10 cellular contexts compared by ENCODE assay signal in genomic region chr2:195562624-195563566, GRCh38.
DNase-seq lines count a peak whose midpoint lies in the region; ATAC-seq and TF ChIP-seq lines count a peak whose summit lies in the region.
"Had no signal": no experiment of that assay in that cellular context is flagged by ENCODE, and none has a peak within 500 bp of the region (broad histone marks: within the 10 kb centered on the region; RNA-seq: fewer than 3 reads in every experiment).

No MANE protein-coding gene starts in this region.

- H3K4me3 ChIP-seq in PC-3 (ENCODE audit: low read length): no peak overlapping the region
- H3K4me3 ChIP-seq in stomach: peak overlapping the region in 2 of 4 donors; percentile 0 to 9
- H3K4me3 ChIP-seq in right lobe of liver: no peak overlapping the region

- CTCF ChIA-PET in activated CD8-positive, alpha-beta memory T cell treated with anti-CD3 and anti-CD28 coated beads, Interleukin-2, amount 10 ng/mL, durations not matched to agents 7 days and 5 days (lab: Charles Lee): interaction anchor here (0.8 to 5.6 kb wide), 7 partner anchors 16 to 97 kb away, joined by 3 to 59 read pairs (median 11); partner anchors contain the start of gene SLC39A10
- CTCF ChIA-PET in PC-3 (lab: Charles Lee): no interaction called here

- H3K9me3 Mint-ChIP-seq in activated CD8-positive, alpha-beta memory T cell treated with anti-CD3 and anti-CD28 coated beads, Interleukin-2, amount 10 ng/mL, durations not matched to agents 7 days and 5 days (ENCODE audit: low read depth): no peaks in the 10 kb centered on the region

- peak; percentile 11 for ATAC-seq in activated CD8-positive, alpha-beta memory T cell treated with anti-CD3 and anti-CD28 coated beads, Interleukin-2, amount 10 ng/mL, durations not matched to agents 7 days and 5 days
- peak; percentile 10 for ATAC-seq in PC-3
- ATAC-seq in right lobe of liver: no peak
- no peak for ATAC-seq in GM18519 (IDR thresholded peaks at IDR 0.05; ENCODE audit: low FRiP score, unreplicated experiment)

- H3K27me3 ChIP-seq in PC-3 (ENCODE audit: low read length) (no peaks in the 10 kb centered on the region), stomach (no peaks in the 10 kb centered on the region), right lobe of liver (no peaks in the 10 kb centered on the region)

- 32 to 69% (median 38%) methylated on average over 12 to 20 of the region's 26 CpGs for WGBS in stomach, 5 donors
- 44% methylated on average over 17 of the region's 26 CpGs for WGBS in right lobe of liver (ENCODE audit: insufficient coverage, low coverage, low lambda C conversion rate, missing lambda C conversion rate)

- H3K4me3 Mint-ChIP-seq in activated CD8-positive, alpha-beta memory T cell treated with anti-CD3 and anti-CD28 coated beads, Interleukin-2, amount 10 ng/mL, durations not matched to agents 7 days and 5 days: peak overlapping the region; percentile 63

- H3F3A ChIP-seq in PC-3 (ENCODE audit: low read length, unreplicated experiment): peaks cover 3% of the 10 kb centered on the region

- H3K36me3 ChIP-seq in PC-3 (ENCODE audit: low read depth, low read length): no peaks in the 10 kb centered on the region
- no peaks in the 10 kb centered on the region for H3K36me3 ChIP-seq in stomach
- H3K36me3 ChIP-seq in right lobe of liver: no peaks in the 10 kb centered on the region

- peak overlapping the region; percentile 51 for H2AFZ ChIP-seq in PC-3 (ENCODE audit: low read length)

- no TSS peak for BruUV-seq in PC-3 (replicated peaks; lab: Mats Ljungman, UMichigan)

- no peaks in the 10 kb centered on the region for H3K27me3 Mint-ChIP-seq in activated CD8-positive, alpha-beta memory T cell treated with anti-CD3 and anti-CD28 coated beads, Interleukin-2, amount 10 ng/mL, durations not matched to agents 7 days and 5 days

- TF ChIP-seq POLR2A in stomach (IDR thresholded peaks at IDR 0.05): no peak
- TF ChIP-seq POLR2A in right lobe of liver (IDR thresholded peaks at IDR 0.05): no peak

- peaks cover 12% of the 10 kb centered on the region for H3K36me3 Mint-ChIP-seq in activated CD8-positive, alpha-beta memory T cell treated with anti-CD3 and anti-CD28 coated beads, Interleukin-2, amount 10 ng/mL, durations not matched to agents 7 days and 5 days

- peak overlapping the region; percentile 14 for H3K9ac ChIP-seq in PC-3 (ENCODE audit: low read length)

- H3K9me3 ChIP-seq in PC-3 (ENCODE audit: low read length) (no peaks in the 10 kb centered on the region), stomach (no peaks in the 10 kb centered on the region), right lobe of liver (no peaks in the 10 kb centered on the region)

- POLR2A ChIA-PET in PC-3 (lab: Charles Lee; ENCODE audit: unreplicated experiment): interaction anchor here (0.6 kb wide), 1 partner anchor 66 kb away, joined by 7 read pairs; no protein-coding TSS in a partner anchor

- DNase-seq in activated CD8-positive, alpha-beta memory T cell treated with anti-CD3 and anti-CD28 coated beads, Interleukin-2, amount 10 ng/mL, durations not matched to agents 7 days and 5 days: peak; percentile 65
- DNase-seq in activated CD8-positive, alpha-beta memory T cell treated with anti-CD3 and anti-CD28 coated beads, Interleukin-2, amount 50 U/mL, for 48 hours: no peak
- DNase-seq in PC-3: peak; percentile 46
- DNase-seq in epithelial cell of prostate (ENCODE audit: low read depth, low spot score): no peak
- no peak for DNase-seq in stomach
- DNase-seq in GM20000 (ENCODE audit: low spot score): no peak
- no peak for DNase-seq in right lobe of liver
- DNase-seq: NCI-H524 had no signal

- TF ChIP-seq EP300 in stomach (IDR thresholded peaks at IDR 0.05): no peak

- H3K27ac ChIP-seq in PC-3 (ENCODE audit: low read length): peak overlapping the region; percentile 96
- peak overlapping the region; percentile 84 for H3K27ac ChIP-seq in epithelial cell of prostate
- peak overlapping the region; percentile 9 to 76 (median 38) for H3K27ac ChIP-seq in stomach
- H3K27ac ChIP-seq in right lobe of liver: no peak overlapping the region

- H3K4me1 Mint-ChIP-seq in activated CD8-positive, alpha-beta memory T cell treated with anti-CD3 and anti-CD28 coated beads, Interleukin-2, amount 10 ng/mL, durations not matched to agents 7 days and 5 days: peaks cover 63% of the 10 kb centered on the region

- peak overlapping the region; percentile 68 for H3K4me2 ChIP-seq in PC-3 (ENCODE audit: low read length)

- intact Hi-C loops in PC-3 (cut with micrococcal nuclease) (loop anchor here (10.0 kb wide), 1 partner anchor 68 kb away; no protein-coding TSS in a partner anchor), stomach (cut with DNase I; ENCODE audit: low total_unique reads) (no loop called here), right lobe of liver (cut with DNase I) (no loop called here)

- peak overlapping the region; percentile 94 for H3K27ac Mint-ChIP-seq in activated CD8-positive, alpha-beta memory T cell treated with anti-CD3 and anti-CD28 coated beads, Interleukin-2, amount 10 ng/mL, durations not matched to agents 7 days and 5 days
- H3K27ac Mint-ChIP-seq: progenitor cell of endocrine pancreas had no signal

- TF ChIP-seq CTCF in PC-3 (conservative IDR thresholded peaks at IDR 0.05; ENCODE audit: low read depth, low read length) (no peak), stomach (IDR thresholded peaks at IDR 0.05) (no peak), GM20000 (IDR thresholded peaks at IDR 0.05; ENCODE audit: extremely low read depth, missing control alignments) (no peak), right lobe of liver (IDR thresholded peaks at IDR 0.05) (no peak)

- H3K4me1 ChIP-seq in PC-3 (ENCODE audit: insufficient read depth, low read length) (peaks cover 65% of the 10 kb centered on the region), stomach (peaks cover 5 to 26% (median 21%) of the 10 kb centered on the region in 4 donors), right lobe of liver (peaks cover 0 to 2% (median 0%) of the 10 kb centered on the region in 4 donors)

- no peaks in the 10 kb centered on the region for H4K20me1 ChIP-seq in PC-3 (ENCODE audit: low read length)

- no peaks in the 10 kb centered on the region for H3K9me2 ChIP-seq in PC-3 (replicated peaks; ENCODE audit: low read length)

- no peaks in the 10 kb centered on the region for H3K79me2 ChIP-seq in PC-3 (ENCODE audit: low read length)

Comparison
In these comparisons a context has a peak if more than half of its experiments do, and no peak if none do; other contexts are left out.
1. DNase-seq: peak in activated CD8-positive, alpha-beta memory T cell treated with anti-CD3 and anti-CD28 coated beads, Interleukin-2, amount 10 ng/mL, durations not matched to agents 7 days and 5 days (single experiment) and PC-3 (single experiment); none in activated CD8-positive, alpha-beta memory T cell treated with anti-CD3 and anti-CD28 coated beads, Interleukin-2, amount 50 U/mL, for 48 hours (single experiment), epithelial cell of prostate (single experiment), stomach (single experiment), GM20000 (single experiment) and right lobe of liver (0 of 3).
2. ATAC-seq: peak in activated CD8-positive, alpha-beta memory T cell treated with anti-CD3 and anti-CD28 coated beads, Interleukin-2, amount 10 ng/mL, durations not matched to agents 7 days and 5 days (single experiment) and PC-3 (single experiment); none in right lobe of liver (0 of 4) and GM18519 (single experiment).
3. H3K27ac ChIP-seq: peak in PC-3 (single experiment), epithelial cell of prostate (single experiment) and stomach (5 of 5); none in right lobe of liver (0 of 3).